22 cellular contexts compared by ENCODE assay signal in genomic region chr11:45267660-45268340, GRCh38. TPM values are rescaled to one million over a fixed set of nuclear protein-coding genes. Genes with fewer than 3 reads are reported as not detected.
DNase-seq lines count a peak whose midpoint lies in the region; TF ChIP-seq lines count a peak whose summit lies in the region.
"Had no signal": no experiment of that assay in that cellular context is flagged by ENCODE, and none has a peak within 500 bp of the region (broad histone marks: within the 10 kb centered on the region; RNA-seq: fewer than 3 reads in every experiment).

No MANE protein-coding gene starts in this region.

- H3K9me3 ChIP-seq in Caco-2 = peaks cover 6% of the 10 kb centered on the region; the same call in 1 of the 2 replicates
- H3K9me3 ChIP-seq in endodermal cell (ENCODE audit: control insufficient read depth, low read length) = no peaks in the 10 kb centered on the region
- H3K9me3 ChIP-seq: left lung had no signal

- no peak for TF ChIP-seq CTCF in Caco-2 (IDR thresholded peaks at IDR 0.05; ENCODE audit: insufficient read depth in 1 of 2, low read depth in 1 of 2, low read length in 1 of 2, severe bottlenecking in 1 of 2, unreplicated experiment in 1 of 2)
- no peak for TF ChIP-seq CTCF in endodermal cell (conservative IDR thresholded peaks at IDR 0.05)

- no peak overlapping the region for H3K9ac ChIP-seq in endodermal cell (ENCODE audit: extremely low read depth, low read length, poor library complexity, severe bottlenecking)

- in situ Hi-C loops in G401 (cut with HindIII; ENCODE audit: low sequenced_read_pairs) = no loop called here

- CTCF ChIA-PET in Caco-2 (lab: Charles Lee) = interaction anchor here (0.8 kb wide), 1 partner anchor 73 kb away, joined by 3 read pairs; no protein-coding TSS in a partner anchor

- H3K4me1 Mint-ChIP-seq in Caco-2 (ENCODE audit: low read depth, unreplicated experiment) = peaks cover 18% of the 10 kb centered on the region
- peaks cover 3% of the 10 kb centered on the region for H3K4me1 Mint-ChIP-seq in endodermal cell
- H3K4me1 Mint-ChIP-seq: activated naive CD4-positive, alpha-beta T cell treated with anti-CD3 and anti-CD28 coated beads, Interleukin-2, amount 50 U/mL, for 24 hours; GM23338; T-helper 17 cell had no signal

- DNase-seq in Caco-2 (no peak), G401 (ENCODE audit: low spot score) (peak; percentile 29), RPMI7951 (ENCODE audit: low read depth) (peak; percentile 21), mucosa of gallbladder (ENCODE audit: low spot score) (peak; percentile 74), endodermal cell (no peak), NK-92 (lab: John Stamatoyannopoulos, UW; ENCODE audit: unreplicated experiment) (no peak), HUDEP-2 (lab: John Stamatoyannopoulos, UW; ENCODE audit: unreplicated experiment in 76 of 76) (no peak)
- DNase-seq: aorta; caudate nucleus; CD4-positive, alpha-beta T cell; left lung; midbrain; NCI-H2171 treated with DMSO at 0.1 percent for 48 hours; NCI-H774; PC-9; stimulated activated naive CD4-positive, alpha-beta T cell treated with Interleukin-2 at 50 U/mL for 16 hours; T-helper 17 cell had no signal

- H3K4me3 ChIP-seq in Caco-2 (ENCODE audit: low read depth, low read length) (no peak overlapping the region), endodermal cell (ENCODE audit: low read length) (no peak overlapping the region)
- H3K4me3 ChIP-seq: GM23338, left lung, PC-9 had no signal

- H3K27me3 Mint-ChIP-seq in Caco-2 (ENCODE audit: insufficient read depth, unreplicated experiment) (peaks cover 4% of the 10 kb centered on the region), endodermal cell (ENCODE audit: insufficient read depth) (peaks cover 25% of the 10 kb centered on the region)

- H3K27me3 ChIP-seq in Caco-2 (replicated peaks; ENCODE audit: control insufficient read depth, insufficient read depth, low read length) (no peaks in the 10 kb centered on the region), endodermal cell (ENCODE audit: control insufficient read depth, insufficient read depth, low read length, poor library complexity, severe bottlenecking) (peaks cover 12% of the 10 kb centered on the region)

- H3K4me1 ChIP-seq in Caco-2 (peaks cover 16% of the 10 kb centered on the region), endodermal cell (ENCODE audit: control insufficient read depth, insufficient read depth, low read length) (no peaks in the 10 kb centered on the region)
- H3K4me1 ChIP-seq: left lung had no signal

- 84 to 85% methylated on average over 8 to 13 of the region's 13 CpGs for WGBS in endodermal cell (ENCODE audit: insufficient coverage in 1 of 2, insufficient read length in 1 of 2), 2 experiments

- H3K36me3 ChIP-seq in Caco-2 (ENCODE audit: control insufficient read depth, insufficient read depth, low read length) (no peaks in the 10 kb centered on the region), endodermal cell (ENCODE audit: control insufficient read depth, insufficient read depth, low read length) (no peaks in the 10 kb centered on the region)
- H3K36me3 ChIP-seq: left lung had no signal

- no peak overlapping the region for H3K27ac ChIP-seq in endodermal cell (ENCODE audit: low read depth, low read length)
- H3K27ac ChIP-seq: left lung, PC-9 had no signal

- no peaks in the 10 kb centered on the region for H3K9me3 Mint-ChIP-seq in Caco-2 (ENCODE audit: unreplicated experiment)
- no peaks in the 10 kb centered on the region for H3K9me3 Mint-ChIP-seq in endodermal cell
- H3K9me3 Mint-ChIP-seq: activated CD4-positive, alpha-beta T cell treated with anti-CD3 and anti-CD28 coated beads, Interleukin-2, amount 10 ng/mL, durations not matched to agents 24 days and 14 days; activated naive CD4-positive, alpha-beta T cell treated with anti-CD3 and anti-CD28 coated beads, Interleukin-2, amount 50 U/mL, for 24 hours; activated T-helper 1 cell treated with anti-CD3 and anti-CD28 coated beads, Interleukin-12 subunit alpha, Interleukin-12 subunit beta, Interleukin-2, Interleukin-4 antibody, amounts not matched to agents 30 ng/mL and 10 ng/mL and 1 ng/mL, durations not matched to agents 14 hours and 24 hours and 36 hours; CD4-positive, alpha-beta T cell; GM23338 had no signal

- POLR2A ChIA-PET in Caco-2 (lab: Charles Lee) = no interaction called here

- H3K36me3 Mint-ChIP-seq in Caco-2 (ENCODE audit: insufficient read depth, unreplicated experiment) (no peaks in the 10 kb centered on the region), endodermal cell (ENCODE audit: low read depth) (no peaks in the 10 kb centered on the region)

- H3K4me3 Mint-ChIP-seq in Caco-2 (ENCODE audit: unreplicated experiment) (no peak overlapping the region), endodermal cell (no peak overlapping the region)
- H3K4me3 Mint-ChIP-seq: activated CD4-positive, alpha-beta T cell treated with anti-CD3 and anti-CD28 coated beads, Interleukin-2, amount 10 ng/mL, durations not matched to agents 24 days and 14 days; activated naive CD4-positive, alpha-beta T cell treated with anti-CD3 and anti-CD28 coated beads, Interleukin-2, amount 50 U/mL, for 24 hours; activated T-helper 1 cell treated with anti-CD3 and anti-CD28 coated beads, Interleukin-12 subunit alpha, Interleukin-12 subunit beta, Interleukin-2, Interleukin-4 antibody, amounts not matched to agents 30 ng/mL and 10 ng/mL and 1 ng/mL, durations not matched to agents 14 hours and 24 hours and 36 hours; CD4-positive, alpha-beta T cell; GM23338; T-helper 17 cell had no signal

- intact Hi-C loops in Caco-2 (cut with micrococcal nuclease; ENCODE audit: unreplicated experiment) = no loop called here

- H3K27ac Mint-ChIP-seq in Caco-2 (ENCODE audit: unreplicated experiment) (peak overlapping the region; percentile 40), endodermal cell (no peak overlapping the region)
- H3K27ac Mint-ChIP-seq: activated CD4-positive, alpha-beta T cell treated with anti-CD3 and anti-CD28 coated beads, Interleukin-2, amount 10 ng/mL, durations not matched to agents 24 days and 14 days; activated naive CD4-positive, alpha-beta T cell treated with anti-CD3 and anti-CD28 coated beads, Interleukin-2, amount 50 U/mL, for 24 hours; activated T-helper 1 cell treated with anti-CD3 and anti-CD28 coated beads, Interleukin-12 subunit alpha, Interleukin-12 subunit beta, Interleukin-2, Interleukin-4 antibody, amounts not matched to agents 30 ng/mL and 10 ng/mL and 1 ng/mL, durations not matched to agents 14 hours and 24 hours and 36 hours; CD4-positive, alpha-beta T cell; GM23338; T-helper 17 cell had no signal

- no TSS peak for BruUV-seq in Caco-2 (replicated peaks; lab: Mats Ljungman, UMichigan)

RNA-seq across cellular contexts. Expression of gene SYT13, which starts 18.3 kb away (rescaled TPM):
- 6.0 and 9.4 TPM in 2 replicates for total RNA-seq in Caco-2 (2022)
- total RNA-seq in G401 (2014; rRNA removed; shearing (Covaris generic)) = not detected in 2 replicates
- 0.10 and 0.72 TPM in 2 replicates for total RNA-seq in RPMI7951 (2014; rRNA removed; shearing (Covaris generic))
- 154 TPM for total RNA-seq in mucosa of gallbladder
- total RNA-seq in endodermal cell = 1 to 10 TPM; 3.2 to 9.3 TPM
- polyA plus RNA-seq in endodermal cell (2013, experiment 1 of 2) = 4.2 TPM
- polyA plus RNA-seq in endodermal cell (2013, experiment 2 of 2) = 3.4 TPM
- total RNA-seq: activated CD4-positive, alpha-beta T cell treated with anti-CD3 and anti-CD28 coated beads, Interleukin-2, amount 10 ng/mL, durations not matched to agents 24 days and 14 days; activated T-helper 1 cell treated with anti-CD3 and anti-CD28 coated beads, Interleukin-12 subunit alpha, Interleukin-12 subunit beta, Interleukin-2, Interleukin-4 antibody, amounts not matched to agents 30 ng/mL and 10 ng/mL and 1 ng/mL, durations not matched to agents 14 hours and 24 hours and 36 hours; CD4-positive, alpha-beta T cell; endothelial cell of umbilical vein; PC-9 had no signal
- polyA plus RNA-seq: endothelial cell of umbilical vein had no signal

Comparison
In these comparisons a context has a peak if more than half of its experiments do, and no peak if none do; other contexts are left out.
1. DNase-seq: peak in G401 (single experiment), RPMI7951 (single experiment) and mucosa of gallbladder (single experiment); none in Caco-2 (0 of 2), endodermal cell (single experiment), NK-92 (single experiment) and HUDEP-2 (0 of 76).
2. RNA of gene SYT13, which starts 18.3 kb away (total RNA-seq): 154 TPM in mucosa of gallbladder (single experiment); 6.0 to 9.4 TPM in Caco-2, 3.2 to 9.3 TPM in endodermal cell, 0.10 to 0.72 TPM in RPMI7951 and not detected in G401; every median in the first group is over 10 times any median in the second.